ENCODE assay signal across 18 cellular contexts in the genomic region with DNA sequence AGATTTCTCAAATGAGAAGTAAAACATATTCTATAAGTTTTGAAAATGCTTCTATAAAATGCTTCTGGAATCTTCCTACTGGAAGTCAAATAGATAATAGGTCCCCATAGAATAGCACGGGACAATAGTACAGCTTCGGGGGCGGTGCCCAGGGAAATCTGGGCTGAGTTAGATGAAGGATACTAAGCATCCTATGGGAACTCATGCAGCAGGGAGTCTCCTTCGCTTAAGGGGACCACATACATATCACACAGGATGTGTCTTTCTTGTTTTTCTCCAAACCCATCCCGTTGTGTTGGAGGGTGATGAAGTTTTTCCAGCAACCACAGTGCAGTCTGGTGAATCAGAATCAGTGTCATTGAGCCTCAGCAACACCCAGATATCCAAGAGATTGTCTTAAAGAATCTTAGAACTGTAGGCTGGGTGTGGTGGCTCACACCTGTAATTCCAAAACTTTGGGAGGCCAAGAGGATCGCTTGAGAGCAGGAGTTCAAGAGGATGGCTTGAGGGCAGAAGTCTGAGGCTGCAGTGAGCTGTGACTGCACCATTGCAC.
DNase-seq lines count a peak whose midpoint lies in the region; ATAC-seq and TF ChIP-seq lines count a peak whose summit lies in the region.
"Had no signal": no experiment of that assay in that cellular context is flagged by ENCODE, and none has a peak within 500 bp of the region (broad histone marks: within the 10 kb centered on the region; RNA-seq: fewer than 3 reads in every experiment).

No MANE protein-coding gene starts in this region.

- intact Hi-C loops in CD4-positive, alpha-beta memory T cell (cut with micrococcal nuclease) = loop anchor here (1.0 kb wide), 1 partner anchor 8 kb away; no protein-coding TSS in a partner anchor
- intact Hi-C loops in right lobe of liver (cut with DNase I) = no loop called here

- WGBS in H9 (ENCODE audit: extremely low coverage, insufficient read length, low lambda C conversion rate) = no CpG with 5 or more reads among the region's 6 CpGs
- WGBS in right lobe of liver (ENCODE audit: insufficient coverage, low coverage, low lambda C conversion rate, missing lambda C conversion rate) = 81% methylated on average over 5 of the region's 6 CpGs

- H3K36me3 Mint-ChIP-seq in CD4-positive, alpha-beta memory T cell = peaks cover 30% of the 10 kb centered on the region in 2 donors
- peaks cover 8 to 16% (median 15%) of the 10 kb centered on the region in 3 experiments for H3K36me3 Mint-ChIP-seq in H9 (ENCODE audit: insufficient read depth in 1 of 3, low read depth in 3 of 3)
- H3K36me3 Mint-ChIP-seq in activated T-cell treated with anti-CD3 and anti-CD28 coated beads, Interleukin-2, amount 50 U/mL, for 72 hours (ENCODE audit: insufficient read depth in 2 of 2) = peaks cover 11 to 21% of the 10 kb centered on the region in 2 donors
- peaks cover 10% of the 10 kb centered on the region for H3K36me3 Mint-ChIP-seq in mesothelial cell of epicardium
- H3K36me3 Mint-ChIP-seq: IgD-negative memory B cell had no signal

- peaks cover 55% of the 10 kb centered on the region for H3K4me1 ChIP-seq in CD4-positive, alpha-beta memory T cell (ENCODE audit: insufficient read depth, low read length)
- peaks cover 5% of the 10 kb centered on the region; the same call in 1 of the 2 replicates for H3K4me1 ChIP-seq in H9 (ENCODE audit: insufficient read depth, low read length)
- peaks cover 19% of the 10 kb centered on the region for H3K4me1 ChIP-seq in effector memory CD4-positive, alpha-beta T cell (ENCODE audit: control insufficient read depth, insufficient read depth, low read length, poor library complexity, severe bottlenecking)
- peaks cover 0 to 7% (median 0%) of the 10 kb centered on the region in 4 donors for H3K4me1 ChIP-seq in right lobe of liver
- H3K4me1 ChIP-seq: psoas muscle, tibial artery had no signal

- CTCF ChIA-PET in CD4-positive, alpha-beta memory T cell (lab: Charles Lee; ENCODE audit: partially characterized antibody) = interaction anchor here (0.7 to 5.3 kb wide), 3 partner anchors 20 to 88 kb away, joined by 3 to 17 read pairs (median 5); no protein-coding TSS in a partner anchor

- no peak overlapping the region for H2BK12ac ChIP-seq in H9 (ENCODE audit: insufficient read length, low read depth, low read length)

- H3K18ac ChIP-seq in H9 (ENCODE audit: insufficient read length, low read depth, low read length) = no peak overlapping the region

- peaks cover 2% of the 10 kb centered on the region; the same call in 1 of the 2 replicates for H3K79me2 ChIP-seq in H9 (ENCODE audit: insufficient read depth, low read length)

- ATAC-seq in activated T-cell treated with anti-CD3 and anti-CD28 coated beads, Interleukin-2, amount 50 U/mL, for 72 hours (replicated peaks in 1 of 2) = peak; percentile 74 to 78
- no peak for ATAC-seq in right lobe of liver
- ATAC-seq: psoas muscle had no signal

- no peak overlapping the region for H4K5ac ChIP-seq in H9 (ENCODE audit: insufficient read length, low read depth, low read length)

- H3K56ac ChIP-seq in H9 (ENCODE audit: insufficient read length, low read depth, low read length) = no peak overlapping the region

- no peak overlapping the region for H2BK5ac ChIP-seq in H9 (ENCODE audit: insufficient read length, low read length)

- peak overlapping the region; percentile 30 for H3K27ac ChIP-seq in CD4-positive, alpha-beta memory T cell (ENCODE audit: low read depth, low read length)
- no peak overlapping the region for H3K27ac ChIP-seq in H9 (ENCODE audit: insufficient read length, low read depth, low read length)
- H3K27ac ChIP-seq in effector memory CD4-positive, alpha-beta T cell (ENCODE audit: insufficient read depth, low read length, poor library complexity, severe bottlenecking) = no peak overlapping the region
- no peak overlapping the region for H3K27ac ChIP-seq in right lobe of liver
- H3K27ac ChIP-seq: psoas muscle, tibial artery, WERI-Rb-1 had no signal

- DNase-seq in CD4-positive, alpha-beta memory T cell = peak in 1 of 5 donors; percentile 50
- DNase-seq in H9 = peak; percentile 22
- no peak for DNase-seq in activated T-cell treated with anti-CD3 and anti-CD28 coated beads, Interleukin-2, amount 50 U/mL, for 72 hours
- no peak for DNase-seq in mesothelial cell of epicardium (ENCODE audit: low spot score in 2 of 2, unreplicated experiment in 2 of 2)
- no peak for DNase-seq in inferior parietal cortex (ENCODE audit: extremely low spot score)
- no peak for DNase-seq in effector memory CD4-positive, alpha-beta T cell
- DNase-seq in right lobe of liver = no peak
- DNase-seq: amniotic stem cell, caudate nucleus, NCI-H82, OCI-M1, psoas muscle, Right ventricle myocardium superior, small intestine, tibial artery, WERI-Rb-1 had no signal

- POLR2A ChIA-PET in CD4-positive, alpha-beta memory T cell (lab: Charles Lee; ENCODE audit: partially characterized antibody) = interaction anchor here (0.6 to 5.0 kb wide), 6 partner anchors 8 to 256 kb away, joined by 3 to 41 read pairs (median 13); partner anchors contain the start of genes NOL11 and PITPNC1

- H3K9me3 Mint-ChIP-seq in CD4-positive, alpha-beta memory T cell = peaks cover 0 to 16% (median 11%) of the 10 kb centered on the region in 8 donors
- H3K9me3 Mint-ChIP-seq in H9 (peaks cover 9 to 10% of the 10 kb centered on the region in 2 experiments; a peak in 4 of 5 replicates), mesothelial cell of epicardium (peaks cover 20% of the 10 kb centered on the region)
- H3K9me3 Mint-ChIP-seq in activated T-cell treated with anti-CD3 and anti-CD28 coated beads, Interleukin-2, amount 50 U/mL, for 72 hours = peaks cover 8 to 10% of the 10 kb centered on the region in 2 donors

- no peak for TF ChIP-seq POLR2A in right lobe of liver (IDR thresholded peaks at IDR 0.05)

- no peak overlapping the region for H3K23ac ChIP-seq in H9 (ENCODE audit: insufficient read length, low read depth, low read length)

- no peak overlapping the region for H2BK120ac ChIP-seq in H9 (ENCODE audit: low read depth, low read length, poor library complexity, severe bottlenecking)

- no peaks in the 10 kb centered on the region for H3K36me3 ChIP-seq in CD4-positive, alpha-beta memory T cell (ENCODE audit: insufficient read depth, low read length)
- H3K36me3 ChIP-seq in effector memory CD4-positive, alpha-beta T cell (ENCODE audit: control insufficient read depth, insufficient read depth, low read length) = peaks cover 6% of the 10 kb centered on the region
- H3K36me3 ChIP-seq in right lobe of liver = no peaks in the 10 kb centered on the region
- H3K36me3 ChIP-seq: tibial artery, WERI-Rb-1 had no signal

- no peak overlapping the region for H2AFZ ChIP-seq in H9 (ENCODE audit: low read length)

- H3T11ph ChIP-seq in H9 (ENCODE audit: low read length) = no peak overlapping the region

- H3K79me1 ChIP-seq in H9 (ENCODE audit: insufficient read depth, low read depth, low read length, poor library complexity, severe bottlenecking) = peaks cover 3% of the 10 kb centered on the region

- H4K20me1 ChIP-seq in H9 (ENCODE audit: control insufficient read depth, insufficient read depth, insufficient read length) = no peaks in the 10 kb centered on the region

- H3K4me2 ChIP-seq in H9 (ENCODE audit: insufficient read depth, insufficient read length, low read length) = no peak overlapping the region

- peaks cover 0 to 4% of the 10 kb centered on the region in 2 donors for H3K9me3 ChIP-seq in CD4-positive, alpha-beta memory T cell (ENCODE audit: control insufficient read depth in 1 of 2, low read length in 2 of 2)
- H3K9me3 ChIP-seq in H9 (ENCODE audit: control insufficient read depth, low read depth, low read length) = no peaks in the 10 kb centered on the region
- H3K9me3 ChIP-seq in effector memory CD4-positive, alpha-beta T cell (ENCODE audit: control insufficient read depth, low read length) = no peaks in the 10 kb centered on the region
- H3K9me3 ChIP-seq in right lobe of liver = no peaks in the 10 kb centered on the region
- H3K9me3 ChIP-seq: psoas muscle, tibial artery had no signal

- TF ChIP-seq CTCF in H9 (conservative IDR thresholded peaks at IDR 0.05) (no peak), mesothelial cell of epicardium (IDR thresholded peaks at IDR 0.05; ENCODE audit: unreplicated experiment) (no peak), right lobe of liver (IDR thresholded peaks at IDR 0.05) (no peak)

- H3K23me2 ChIP-seq in H9 (ENCODE audit: insufficient read length, low read depth, low read length, poor library complexity, severe bottlenecking) = no peaks in the 10 kb centered on the region

- H4K8ac ChIP-seq in H9 (replicated peaks; ENCODE audit: insufficient read length, low read depth, low read length) = no peak overlapping the region

- no peak overlapping the region for H2BK20ac ChIP-seq in H9 (ENCODE audit: low read depth, low read length, poor library complexity, severe bottlenecking)

- H2AK5ac ChIP-seq in H9 (ENCODE audit: insufficient read length, low read length) = no peak overlapping the region

- H3K4me1 Mint-ChIP-seq in CD4-positive, alpha-beta memory T cell = peaks cover 47 to 87% (median 68%) of the 10 kb centered on the region in 4 donors
- H3K4me1 Mint-ChIP-seq in H9 = peaks cover 24 to 25% of the 10 kb centered on the region in 2 experiments
- peaks cover 68% of the 10 kb centered on the region for H3K4me1 Mint-ChIP-seq in activated T-cell treated with anti-CD3 and anti-CD28 coated beads, Interleukin-2, amount 50 U/mL, for 72 hours (ENCODE audit: low read depth)
- no peaks in the 10 kb centered on the region for H3K4me1 Mint-ChIP-seq in mesothelial cell of epicardium

- no peak overlapping the region for H3K9ac ChIP-seq in H9 (ENCODE audit: extremely low read depth, insufficient read length, low read length)

- no peak overlapping the region for H3K14ac ChIP-seq in H9 (ENCODE audit: insufficient read depth, low read length)

- H2BK15ac ChIP-seq in H9 (ENCODE audit: low read depth, low read length) = no peak overlapping the region

- no peaks in the 10 kb centered on the region for H3K27me3 ChIP-seq in CD4-positive, alpha-beta memory T cell (ENCODE audit: insufficient read depth, low read length)
- H3K27me3 ChIP-seq in H9 (ENCODE audit: insufficient read depth, low read length) = no peaks in the 10 kb centered on the region
- no peaks in the 10 kb centered on the region for H3K27me3 ChIP-seq in effector memory CD4-positive, alpha-beta T cell (replicated peaks; ENCODE audit: control insufficient read depth, insufficient read depth, low read length, poor library complexity, severe bottlenecking)
- no peaks in the 10 kb centered on the region for H3K27me3 ChIP-seq in right lobe of liver
- H3K27me3 ChIP-seq: tibial artery had no signal

- H3K27ac Mint-ChIP-seq in CD4-positive, alpha-beta memory T cell = peak overlapping the region; percentile 90 to 95 (median 93)
- H3K27ac Mint-ChIP-seq in H9 = peak overlapping the region in 2 of 3 experiments; percentile 32 to 87; a peak in 3 of 7 replicates
- peak overlapping the region; percentile 92 for H3K27ac Mint-ChIP-seq in activated T-cell treated with anti-CD3 and anti-CD28 coated beads, Interleukin-2, amount 50 U/mL, for 72 hours
- H3K27ac Mint-ChIP-seq in mesothelial cell of epicardium = peak overlapping the region; percentile 60
- H3K27ac Mint-ChIP-seq: B cell, IgD-negative memory B cell had no signal

- H4K91ac ChIP-seq in H9 (ENCODE audit: insufficient read length, low read depth, low read length) = no peak overlapping the region

- no peaks in the 10 kb centered on the region for H3K27me3 Mint-ChIP-seq in CD4-positive, alpha-beta memory T cell
- H3K27me3 Mint-ChIP-seq in H9 (ENCODE audit: low read depth) (peaks cover 1% of the 10 kb centered on the region), mesothelial cell of epicardium (ENCODE audit: low read depth) (no peaks in the 10 kb centered on the region)
- no peaks in the 10 kb centered on the region for H3K27me3 Mint-ChIP-seq in activated T-cell treated with anti-CD3 and anti-CD28 coated beads, Interleukin-2, amount 50 U/mL, for 72 hours (ENCODE audit: low read depth)
- H3K27me3 Mint-ChIP-seq: B cell had no signal

- peak overlapping the region in 7 of 8 donors; percentile 14 to 89 (median 76) for H3K4me3 Mint-ChIP-seq in CD4-positive, alpha-beta memory T cell
- H3K4me3 Mint-ChIP-seq in H9 (no peak overlapping the region), mesothelial cell of epicardium (no peak overlapping the region)
- H3K4me3 Mint-ChIP-seq in activated T-cell treated with anti-CD3 and anti-CD28 coated beads, Interleukin-2, amount 50 U/mL, for 72 hours = peak overlapping the region in 1 of 2 donors; percentile 11
- H3K4me3 Mint-ChIP-seq: B cell, IgD-negative memory B cell had no signal

- no peak overlapping the region for H3K4me3 ChIP-seq in CD4-positive, alpha-beta memory T cell (ENCODE audit: low read length in 2 of 2)
- H3K4me3 ChIP-seq in effector memory CD4-positive, alpha-beta T cell (ENCODE audit: insufficient read depth, low read depth, low read length, poor library complexity, severe bottlenecking) = no peak overlapping the region
- no peak overlapping the region for H3K4me3 ChIP-seq in right lobe of liver
- H3K4me3 ChIP-seq: psoas muscle, tibial artery had no signal

- H3K4ac ChIP-seq in H9 (ENCODE audit: low read depth, low read length) = no peak overlapping the region

Comparison
In these comparisons a context has a peak if more than half of its experiments do, and no peak if none do; other contexts are left out.
1. H3K4me3 Mint-ChIP-seq: peak in CD4-positive, alpha-beta memory T cell (7 of 8); none in H9 (0 of 2) and mesothelial cell of epicardium (single experiment).
2. ATAC-seq: peak in activated T-cell treated with anti-CD3 and anti-CD28 coated beads, Interleukin-2, amount 50 U/mL, for 72 hours (2 of 2); none in right lobe of liver (0 of 4).
3. Peak in every context shown above with its lines, with median percentiles within 50 percentile points of each other: H3K27ac Mint-ChIP-seq.